6 cellular contexts compared by ENCODE assay signal in genomic region chr22:19143967-19144400, GRCh38. TPM values are rescaled to one million over a fixed set of nuclear protein-coding genes. Genes with fewer than 3 reads are reported as not detected.
DNase-seq lines count a peak whose midpoint lies in the region; ATAC-seq, FAIRE-seq and TF ChIP-seq lines count a peak whose summit lies in the region.

No MANE protein-coding gene starts in this region.

- H3K4ac ChIP-seq in IMR-90 (ENCODE audit: low read depth, low read length), result peak overlapping the region; percentile 70

- H3K4me2 ChIP-seq in IMR-90 (ENCODE audit: low read depth, low read length), result peak overlapping the region; percentile 90

- H4K20me1 ChIP-seq in IMR-90 (ENCODE audit: insufficient read depth, low read length), result peaks cover 4% of the 10 kb centered on the region

- peak overlapping the region; percentile 44; the same call in 1 of the 2 replicates for H3K56ac ChIP-seq in IMR-90 (ENCODE audit: extremely low read depth, insufficient read depth, low read length)

- CTCF ChIA-PET in IMR-90 (lab: Yijun Ruan, JAX), result interaction anchor here (0.5 to 1.1 kb wide), 4 partner anchors 10 to 143 kb away, joined by 3 read pairs; no protein-coding TSS in a partner anchor

- H3K14ac ChIP-seq in IMR-90 (replicated peaks; ENCODE audit: low read depth, low read length), result peak overlapping the region; percentile 71; the same call in 1 of the 2 replicates

- H2BK15ac ChIP-seq in IMR-90 (ENCODE audit: low read depth, low read length), result no peak overlapping the region

- no peak overlapping the region for H3K18ac ChIP-seq in IMR-90 (ENCODE audit: low read depth, low read length)

- H3K79me1 ChIP-seq in IMR-90 (ENCODE audit: low read depth in 1 of 2, low read length in 2 of 2), result peaks cover 7 to 27% of the 10 kb centered on the region in 2 experiments

- FAIRE-seq in pancreas (lab: Jason Lieb, UNC), result no peak

- no peak overlapping the region for H2BK20ac ChIP-seq in IMR-90 (ENCODE audit: low read depth, low read length)

- no peak for ATAC-seq in IMR-90 (ENCODE audit: low read depth)
- peak in 2 of 4 donors; percentile 1 to 12 for ATAC-seq in pancreas

- no peak overlapping the region for H2BK120ac ChIP-seq in IMR-90 (ENCODE audit: low read depth, low read length)

- peak overlapping the region; percentile 75 for H3K9ac ChIP-seq in IMR-90 (ENCODE audit: low read depth, low read length)

- H3K27ac ChIP-seq in ACC112 (ENCODE audit: low read depth, low read length) (peak overlapping the region; percentile 7; the same call in 1 of the 2 replicates), IMR-90 (ENCODE audit: insufficient read depth, low read length) (peak overlapping the region; percentile 60), pancreas (peak overlapping the region in 3 of 4 donors; percentile 0 to 19 (median 13))

- 0 out of 2 replicates have a peak, but pooled peaks cover 3% of the 10 kb centered on the region for H3K9me1 ChIP-seq in IMR-90 (ENCODE audit: insufficient read depth, low read length)

- H3K79me2 ChIP-seq in ACC112 (ENCODE audit: control insufficient read depth, insufficient read depth, low read length, unreplicated experiment), result peaks cover 11% of the 10 kb centered on the region

- BruUV-seq in IMR-90 (replicated peaks; lab: Mats Ljungman, UMichigan), result no TSS peak

- in situ Hi-C loops in IMR-90 (cut with MboI; ENCODE audit: low sequenced_read_pairs), result no loop called here

- H2BK5ac ChIP-seq in IMR-90 (ENCODE audit: low read depth, low read length, poor library complexity, severe bottlenecking), result no peak overlapping the region

- H2AFZ ChIP-seq in ACC112 (ENCODE audit: low read length, unreplicated experiment) (peak overlapping the region; percentile 65), IMR-90 (replicated peaks; ENCODE audit: low read length, poor library complexity) (peak overlapping the region; percentile 94)

- POLR2A ChIA-PET in IMR-90 (lab: Charles Lee; ENCODE audit: unreplicated experiment), result no interaction called here

- TF ChIP-seq CTCF in IMR-90 (conservative IDR thresholded peaks at IDR 0.05; ENCODE audit: low read depth, low read length) (no peak), pancreas (IDR thresholded peaks at IDR 0.05) (no peak)

- TF ChIP-seq RAD21 in IMR-90 (IDR thresholded peaks at IDR 0.05; ENCODE audit: low read length), result no peak

- DNase-seq in IMR-90, result peak; percentile 18
- DNase-seq in central memory CD4-positive, alpha-beta T cell, result peak; percentile 27
- DNase-seq in pancreas, result peak in 1 of 6 donors; percentile 9
- DNase-seq in iPS-NIHi11 (ENCODE audit: low spot score), result no peak
- DNase-seq in NCI-H1930 (lab: John Stamatoyannopoulos, UW), result no peak

- H3K4me1 ChIP-seq in ACC112 (ENCODE audit: control insufficient read depth, insufficient read depth, low read length, unreplicated experiment), result no peaks in the 10 kb centered on the region
- no peaks in the 10 kb centered on the region for H3K4me1 ChIP-seq in IMR-90 (ENCODE audit: control insufficient read depth, insufficient read depth, low read length)
- H3K4me1 ChIP-seq in pancreas, result peaks cover 0 to 6% (median 5%) of the 10 kb centered on the region in 3 donors

- H2AK9ac ChIP-seq in IMR-90 (replicated peaks; ENCODE audit: low read depth, low read length, poor library complexity), result peak overlapping the region; percentile 85

- H3K4me3 ChIP-seq in ACC112 (ENCODE audit: low read depth, low read length) (peak overlapping the region; percentile 98), IMR-90 (ENCODE audit: insufficient read depth, low read depth, low read length) (peak overlapping the region; percentile 69), pancreas (peak overlapping the region; percentile 55 to 94 (median 72))

- H3K23ac ChIP-seq in IMR-90 (ENCODE audit: low read depth, low read length), result peak overlapping the region; percentile 52; the same call in 1 of the 2 replicates

- no peaks in the 10 kb centered on the region for H3K9me3 ChIP-seq in IMR-90 (ENCODE audit: control insufficient read depth, insufficient read depth, low read length)
- no peaks in the 10 kb centered on the region for H3K9me3 ChIP-seq in pancreas

- H3K27me3 ChIP-seq in ACC112 (ENCODE audit: insufficient read depth, low read length), result peaks cover 18% of the 10 kb centered on the region
- H3K27me3 ChIP-seq in IMR-90 (ENCODE audit: control insufficient read depth, insufficient read depth, low read length), result peaks cover 21% of the 10 kb centered on the region
- peaks cover 0 to 4% (median under 1%) of the 10 kb centered on the region in 4 donors for H3K27me3 ChIP-seq in pancreas

- 5% methylated on average over 6 of the region's 17 CpGs; no CpG with 5 or more reads in 1 of the 2 experiments for WGBS in IMR-90 (ENCODE audit: extremely low coverage in 2 of 2, insufficient read length in 1 of 2), 2 experiments
- 1 to 2% methylated on average over 17 of the region's 17 CpGs for WGBS in pancreas, 2 donors

- peak overlapping the region; percentile 65 to 87 for H4K8ac ChIP-seq in IMR-90 (ENCODE audit: low read depth in 2 of 2, low read length in 2 of 2)

- intact Hi-C loops in IMR-90 (cut with micrococcal nuclease), result loop anchor here (1.0 kb wide), 1 partner anchor 486 kb away; no protein-coding TSS in a partner anchor
- intact Hi-C loops in pancreas (cut with DNase I), result loop anchor here in 1 of 3 donors (10.0 kb wide), 1 partner anchor 491 kb away; no protein-coding TSS in a partner anchor

- no peak overlapping the region for H4K91ac ChIP-seq in IMR-90 (ENCODE audit: insufficient read depth, low read depth, low read length)

- H3K36me3 ChIP-seq in ACC112 (ENCODE audit: insufficient read depth, low read length) (no peaks in the 10 kb centered on the region), IMR-90 (ENCODE audit: control insufficient read depth, insufficient read depth, low read length) (peaks cover 32% of the 10 kb centered on the region), pancreas (peaks cover 0 to 23% (median 10%) of the 10 kb centered on the region in 3 donors)

- no peak for TF ChIP-seq POLR2A in IMR-90 (IDR thresholded peaks at IDR 0.05; ENCODE audit: low read depth, low read length)

- peak overlapping the region; percentile 47; the same call in 1 of the 2 replicates for H2AK5ac ChIP-seq in IMR-90 (ENCODE audit: low read depth, low read length)

- peak overlapping the region; percentile 11; the same call in 1 of the 2 replicates for H4K5ac ChIP-seq in IMR-90 (ENCODE audit: low read depth, low read length)

- dilution Hi-C loops in IMR-90 (cut with HindIII; ENCODE audit: low sequenced_read_pairs, unreplicated experiment), result no loop called here

TF ChIP-seq in IMR-90, 13 proteins besides CTCF, POLR2A, EP300 and RAD21 (continues in another document):
- no peak for TF ChIP-seq CHD1 (IDR thresholded peaks at IDR 0.05; ENCODE audit: low read depth, low read length)
- no peak for TF ChIP-seq SMC3 (IDR thresholded peaks at IDR 0.05; ENCODE audit: low read depth, low read length)
- TF ChIP-seq CEBPB (IDR thresholded peaks at IDR 0.05; ENCODE audit: low read depth, low read length), result no peak
- TF ChIP-seq RFX5 (IDR thresholded peaks at IDR 0.05; ENCODE audit: low read depth, low read length), result no peak
- TF ChIP-seq RCOR1 (IDR thresholded peaks at IDR 0.05; ENCODE audit: insufficient replicate concordance, low read length), result no peak
- TF ChIP-seq MAZ (IDR thresholded peaks at IDR 0.05; ENCODE audit: borderline replicate concordance, low read depth, low read length), result no peak
- no peak for TF ChIP-seq MXI1 (IDR thresholded peaks at IDR 0.05; ENCODE audit: borderline replicate concordance, low read depth, low read length)
- TF ChIP-seq FOS (IDR thresholded peaks at IDR 0.05; ENCODE audit: low read depth, low read length), result no peak
- TF ChIP-seq ELK1 (IDR thresholded peaks at IDR 0.05; ENCODE audit: borderline replicate concordance, low read depth, low read length), result no peak
- TF ChIP-seq BHLHE40 (IDR thresholded peaks at IDR 0.05; ENCODE audit: low read depth, low read length), result no peak
- no peak for TF ChIP-seq NFE2L2 (IDR thresholded peaks at IDR 0.05; ENCODE audit: low read depth, low read length)

RNA-seq across cellular contexts. Expression of gene ESS2, which starts 0.5 kb away (rescaled TPM):
- total RNA-seq in IMR-90 (2012; rRNA removed) (13.4 and 16.7 TPM in 2 replicates), pancreas (1 to 10 TPM; 5.4 to 7.3 (median 6.2) TPM)
- polyA plus RNA-seq in IMR-90 (2012; rRNA removed) (17.3 and 18.3 TPM in 2 replicates), pancreas (10 to 100 TPM; 13.3 to 14.6 TPM)
- polyA plus RNA-seq in IMR-90 (2012; cell fraction: cytosol; rRNA removed), result 19.4 and 22.2 TPM in 2 replicates
- polyA plus RNA-seq in IMR-90 (2012; cell fraction: nucleus; rRNA removed; ENCODE audit: low replicate concordance), result 22.1 and 33.4 TPM in 2 replicates

RNA-seq across cellular contexts. Expression of gene GSC2, which starts 6.1 kb away (rescaled TPM):
- not detected in 2 replicates for total RNA-seq in IMR-90 (2012; rRNA removed)
- not detected in 2 replicates for polyA plus RNA-seq in IMR-90 (2012; rRNA removed)
- not detected in 2 replicates for polyA plus RNA-seq in IMR-90 (2012; cell fraction: cytosol; rRNA removed)
- polyA plus RNA-seq in IMR-90 (2012; cell fraction: nucleus; rRNA removed; ENCODE audit: low replicate concordance), result not detected in 2 replicates
- not detected for total RNA-seq in pancreas
- polyA plus RNA-seq in pancreas, result not detected

RNA-seq across cellular contexts. Expression of gene TSSK2, which starts 12.9 kb away (rescaled TPM):
- total RNA-seq in IMR-90 (2012; rRNA removed) (not detected in 2 replicates), pancreas (under 1 TPM in 2 of 6 donors, not detected in 4; 0.08 to 0.09 TPM)
- polyA plus RNA-seq in IMR-90 (2012; rRNA removed) (not detected in 2 replicates), pancreas (under 1 TPM; 0.27 to 0.31 TPM)
- not detected in 2 replicates for polyA plus RNA-seq in IMR-90 (2012; cell fraction: cytosol; rRNA removed)
- not detected in 2 replicates for polyA plus RNA-seq in IMR-90 (2012; cell fraction: nucleus; rRNA removed; ENCODE audit: low replicate concordance)

RNA-seq across cellular contexts. Expression of gene DGCR2, which starts 21.8 kb away (rescaled TPM):
- total RNA-seq in IMR-90 (2012; rRNA removed) (17.2 and 18.6 TPM in 2 replicates), pancreas (10 to 100 TPM; 24.3 to 41.5 (median 34.7) TPM)
- polyA plus RNA-seq in IMR-90 (2012; rRNA removed) (33.5 and 35.4 TPM in 2 replicates), pancreas (10 to 100 TPM; 26.7 to 28.7 TPM)
- 29.9 and 40.0 TPM in 2 replicates for polyA plus RNA-seq in IMR-90 (2012; cell fraction: cytosol; rRNA removed)
- polyA plus RNA-seq in IMR-90 (2012; cell fraction: nucleus; rRNA removed; ENCODE audit: low replicate concordance), result 21.0 and 41.5 TPM in 2 replicates

RNA-seq across cellular contexts. Expression of gene SLC25A1, which starts 34.6 kb away (rescaled TPM):
- total RNA-seq in IMR-90 (2012; rRNA removed) (41.0 and 46.1 TPM in 2 replicates), pancreas (10 to 100 TPM; 35.0 to 42.7 (median 35.9) TPM)
- polyA plus RNA-seq in IMR-90 (2012; rRNA removed) (56.5 and 58.5 TPM in 2 replicates), pancreas (10 to 100 TPM; 29.3 to 43.9 TPM)
- polyA plus RNA-seq in IMR-90 (2012; cell fraction: cytosol; rRNA removed), result 55.4 and 87.6 TPM in 2 replicates
- polyA plus RNA-seq in IMR-90 (2012; cell fraction: nucleus; rRNA removed; ENCODE audit: low replicate concordance), result 39.2 and 103 TPM in 2 replicates

Comparison
In these comparisons a context has a peak if more than half of its experiments do, and no peak if none do; other contexts are left out.
1. H3K27ac ChIP-seq: peak in every context shown above with its lines; median percentile 60 in IMR-90; 13 in pancreas; 7 in ACC112.
2. DNase-seq: peak in IMR-90 (single experiment) and central memory CD4-positive, alpha-beta T cell (single experiment); none in iPS-NIHi11 (single experiment) and NCI-H1930 (0 of 2).
3. Peak in every context shown above with its lines, with median percentiles within 50 percentile points of each other: H3K4me3 ChIP-seq.